2 cellular contexts compared by ENCODE assay signal in genomic region chr4:30722916-30723270, GRCh38.
TF ChIP-seq lines count a peak whose summit lies in the region.

No MANE protein-coding gene starts in this region.

TF ChIP-seq in liver, 16 proteins besides CTCF, POLR2A, EP300 and RAD21:
- no peak for TF ChIP-seq ATF3 (IDR thresholded peaks at IDR 0.05)
- no peak for TF ChIP-seq RXRA (IDR thresholded peaks at IDR 0.05)
- no peak for TF ChIP-seq FOXA2 (IDR thresholded peaks at IDR 0.05)
- no peak for TF ChIP-seq YY1 (IDR thresholded peaks at IDR 0.05)
- TF ChIP-seq MAX (IDR thresholded peaks at IDR 0.05) = no peak
- no peak for TF ChIP-seq GABPA (IDR thresholded peaks at IDR 0.05 in 1 of 2, conservative IDR thresholded peaks at IDR 0.05 in 1 of 2)
- TF ChIP-seq ZBTB33 (IDR thresholded peaks at IDR 0.05) = no peak
- TF ChIP-seq NR2F2 (IDR thresholded peaks at IDR 0.05) = no peak

TF ChIP-seq in HepG2, 621 proteins besides CTCF, POLR2A, EP300 and RAD21:
- TF ChIP-seq ZNF512 (CRISPR knock-in tag; IDR thresholded peaks at IDR 0.05) (no peak), NKX3-1 (CRISPR knock-in tag; IDR thresholded peaks at IDR 0.05) (no peak), BCLAF1 (IDR thresholded peaks at IDR 0.05) (no peak), PBX3 (CRISPR knock-in tag; IDR thresholded peaks at IDR 0.05; ENCODE audit: borderline replicate concordance) (no peak), THYN1 (CRISPR knock-in tag; IDR thresholded peaks at IDR 0.05; ENCODE audit: borderline replicate concordance, low read depth) (no peak), BRF2 (CRISPR knock-in tag; IDR thresholded peaks at IDR 0.05) (no peak)
TF ChIP-seq in HepG2: peak in this region for 0.
